ENCODE assay signal across 10 cellular contexts in genomic region chr19:46435689-46436088, GRCh38. TPM values are rescaled to one million over a fixed set of nuclear protein-coding genes. Genes with fewer than 3 reads are reported as not detected.
"Had no signal": no experiment of that assay in that cellular context is flagged by ENCODE, and none has a peak within 500 bp of the region (broad histone marks: within the 10 kb centered on the region; RNA-seq: fewer than 3 reads in every experiment).

No MANE protein-coding gene starts in this region.

RNA-seq across cellular contexts. Expression of gene PNMA8C, which starts 7.0 kb away (rescaled TPM):
- total RNA-seq: dermis blood vessel endothelial cell, dermis microvascular lymphatic vessel endothelial cell, endothelial cell of umbilical vein, epithelial cell of proximal tubule, esophagus mucosa, esophagus squamous epithelium, foreskin keratinocyte, gastrocnemius medialis, glomerular endothelial cell had no signal
- polyA plus RNA-seq: endothelial cell of umbilical vein, esophagus, foreskin keratinocyte had no signal

RNA-seq across cellular contexts. Expression of gene PNMA8B, which starts 60.0 kb away (rescaled TPM):
- polyA plus RNA-seq: endothelial cell of umbilical vein had no signal
